ENCODE assay signal across 2 cellular contexts in the genomic region with DNA sequence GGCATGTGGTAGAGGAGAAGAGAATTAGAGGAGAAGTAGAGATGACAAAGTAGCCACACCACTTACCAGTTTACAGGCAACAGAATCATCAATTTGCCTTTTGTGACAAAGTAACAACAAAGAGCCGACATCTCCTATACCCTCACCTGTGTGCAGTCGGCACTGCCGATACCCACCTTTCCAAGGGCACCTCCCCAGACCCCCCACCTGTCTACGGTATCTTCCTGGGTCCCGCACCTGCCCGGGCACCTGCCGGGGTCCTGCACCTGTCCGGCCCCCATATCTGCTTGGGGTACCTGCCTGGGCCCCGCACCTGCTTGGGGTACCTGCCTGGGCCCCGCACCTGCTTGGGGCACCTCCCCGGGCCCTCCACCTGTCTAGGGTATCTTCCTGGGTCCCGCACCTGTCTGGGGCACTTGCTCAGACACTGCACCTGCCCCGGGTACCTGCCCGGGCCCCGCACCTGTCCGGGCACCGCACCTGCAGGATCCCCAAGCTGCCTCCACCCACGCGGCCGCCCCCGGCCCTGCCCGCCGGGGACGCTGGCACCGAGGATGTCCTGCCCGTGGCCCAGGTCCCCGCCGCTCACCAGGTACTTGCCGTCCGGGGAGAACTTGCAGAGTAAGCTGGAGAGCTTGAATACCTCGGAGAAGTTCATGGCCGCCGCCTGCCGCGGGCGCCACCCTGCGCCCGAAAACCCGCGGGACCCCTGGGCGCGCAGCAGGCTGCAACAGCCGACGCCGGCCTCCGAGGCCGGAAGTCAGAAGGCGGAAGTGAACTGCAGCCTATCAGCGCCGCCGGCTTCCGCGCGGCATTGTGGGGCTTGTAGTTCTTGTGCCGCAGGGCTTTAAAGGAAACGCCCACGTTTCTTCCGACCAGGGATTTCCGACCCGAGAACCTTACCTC.
TF ChIP-seq lines count a peak whose summit lies in the region.

A gene with protein sequence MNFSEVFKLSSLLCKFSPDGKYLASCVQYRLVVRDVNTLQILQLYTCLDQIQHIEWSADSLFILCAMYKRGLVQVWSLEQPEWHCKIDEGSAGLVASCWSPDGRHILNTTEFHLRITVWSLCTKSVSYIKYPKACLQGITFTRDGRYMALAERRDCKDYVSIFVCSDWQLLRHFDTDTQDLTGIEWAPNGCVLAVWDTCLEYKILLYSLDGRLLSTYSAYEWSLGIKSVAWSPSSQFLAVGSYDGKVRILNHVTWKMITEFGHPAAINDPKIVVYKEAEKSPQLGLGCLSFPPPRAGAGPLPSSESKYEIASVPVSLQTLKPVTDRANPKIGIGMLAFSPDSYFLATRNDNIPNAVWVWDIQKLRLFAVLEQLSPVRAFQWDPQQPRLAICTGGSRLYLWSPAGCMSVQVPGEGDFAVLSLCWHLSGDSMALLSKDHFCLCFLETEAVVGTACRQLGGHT (minus strand): TSS at position 762 of the 906 bp plus-strand sequence. CDS start 104 bp downstream, at position 658.

TF ChIP-seq in HCT116, 20 proteins besides CTCF, POLR2A, EP300 and RAD21 (continued from another document):
- TF ChIP-seq, protein P1, sequence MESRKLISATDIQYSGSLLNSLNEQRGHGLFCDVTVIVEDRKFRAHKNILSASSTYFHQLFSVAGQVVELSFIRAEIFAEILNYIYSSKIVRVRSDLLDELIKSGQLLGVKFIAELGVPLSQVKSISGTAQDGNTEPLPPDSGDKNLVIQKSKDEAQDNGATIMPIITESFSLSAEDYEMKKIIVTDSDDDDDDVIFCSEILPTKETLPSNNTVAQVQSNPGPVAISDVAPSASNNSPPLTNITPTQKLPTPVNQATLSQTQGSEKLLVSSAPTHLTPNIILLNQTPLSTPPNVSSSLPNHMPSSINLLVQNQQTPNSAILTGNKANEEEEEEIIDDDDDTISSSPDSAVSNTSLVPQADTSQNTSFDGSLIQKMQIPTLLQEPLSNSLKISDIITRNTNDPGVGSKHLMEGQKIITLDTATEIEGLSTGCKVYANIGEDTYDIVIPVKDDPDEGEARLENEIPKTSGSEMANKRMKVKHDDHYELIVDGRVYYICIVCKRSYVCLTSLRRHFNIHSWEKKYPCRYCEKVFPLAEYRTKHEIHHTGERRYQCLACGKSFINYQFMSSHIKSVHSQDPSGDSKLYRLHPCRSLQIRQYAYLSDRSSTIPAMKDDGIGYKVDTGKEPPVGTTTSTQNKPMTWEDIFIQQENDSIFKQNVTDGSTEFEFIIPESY (IDR thresholded peaks at IDR 0.05; ENCODE audit: extremely low read depth, insufficient replicate concordance, low read length): peak; percentile 59
- TF ChIP-seq SP1 (IDR thresholded peaks at IDR 0.05; ENCODE audit: low read depth) (peak; percentile 74), TCF7L2 (IDR thresholded peaks at IDR 0.05; ENCODE audit: borderline replicate concordance, extremely low read depth, insufficient read depth, insufficient read length) (peak; percentile 52), REST (IDR thresholded peaks at IDR 0.05; ENCODE audit: low read depth) (no peak), SIN3A (IDR thresholded peaks at IDR 0.05; ENCODE audit: low read depth) (peak; percentile 47; the same call in 1 of the 2 replicates), ZFX (IDR thresholded peaks at IDR 0.05) (peak; percentile 54; the same call in 1 of the 2 replicates)
- TF ChIP-seq, protein P2, sequence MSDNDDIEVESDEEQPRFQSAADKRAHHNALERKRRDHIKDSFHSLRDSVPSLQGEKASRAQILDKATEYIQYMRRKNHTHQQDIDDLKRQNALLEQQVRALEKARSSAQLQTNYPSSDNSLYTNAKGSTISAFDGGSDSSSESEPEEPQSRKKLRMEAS (IDR thresholded peaks at IDR 0.05): peak; percentile 77
TF ChIP-seq in HCT116: peak in this region for 9.

TF ChIP-seq in SK-N-SH treated with all-trans-retinoic acid at 6 μM for 48 hours, 23 proteins besides CTCF, POLR2A, EP300 and RAD21:
- TF ChIP-seq, protein P3, sequence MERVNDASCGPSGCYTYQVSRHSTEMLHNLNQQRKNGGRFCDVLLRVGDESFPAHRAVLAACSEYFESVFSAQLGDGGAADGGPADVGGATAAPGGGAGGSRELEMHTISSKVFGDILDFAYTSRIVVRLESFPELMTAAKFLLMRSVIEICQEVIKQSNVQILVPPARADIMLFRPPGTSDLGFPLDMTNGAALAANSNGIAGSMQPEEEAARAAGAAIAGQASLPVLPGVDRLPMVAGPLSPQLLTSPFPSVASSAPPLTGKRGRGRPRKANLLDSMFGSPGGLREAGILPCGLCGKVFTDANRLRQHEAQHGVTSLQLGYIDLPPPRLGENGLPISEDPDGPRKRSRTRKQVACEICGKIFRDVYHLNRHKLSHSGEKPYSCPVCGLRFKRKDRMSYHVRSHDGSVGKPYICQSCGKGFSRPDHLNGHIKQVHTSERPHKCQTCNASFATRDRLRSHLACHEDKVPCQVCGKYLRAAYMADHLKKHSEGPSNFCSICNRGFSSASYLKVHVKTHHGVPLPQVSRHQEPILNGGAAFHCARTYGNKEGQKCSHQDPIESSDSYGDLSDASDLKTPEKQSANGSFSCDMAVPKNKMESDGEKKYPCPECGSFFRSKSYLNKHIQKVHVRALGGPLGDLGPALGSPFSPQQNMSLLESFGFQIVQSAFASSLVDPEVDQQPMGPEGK (CRISPR knock-in tag; IDR thresholded peaks at IDR 0.05; ENCODE audit: borderline replicate concordance): no peak
- TF ChIP-seq OSR1 (CRISPR knock-in tag; IDR thresholded peaks at IDR 0.05) (no peak), TOX (CRISPR knock-in tag; IDR thresholded peaks at IDR 0.05; ENCODE audit: borderline replicate concordance) (no peak), SNAI2 (CRISPR knock-in tag; IDR thresholded peaks at IDR 0.05) (no peak), ZC3H10 (CRISPR knock-in tag; IDR thresholded peaks at IDR 0.05) (no peak), BACH2 (CRISPR knock-in tag; IDR thresholded peaks at IDR 0.05; ENCODE audit: borderline replicate concordance) (no peak), ZNF565 (CRISPR knock-in tag; conservative IDR thresholded peaks at IDR 0.05; ENCODE audit: low read depth) (no peak), PPARA (CRISPR knock-in tag; IDR thresholded peaks at IDR 0.05; ENCODE audit: borderline replicate concordance) (no peak), ESRRG (CRISPR knock-in tag; IDR thresholded peaks at IDR 0.05) (no peak), ZFP30 (CRISPR knock-in tag; IDR thresholded peaks at IDR 0.05) (no peak), ZNF70 (CRISPR knock-in tag; IDR thresholded peaks at IDR 0.05) (no peak), CSDC2 (CRISPR knock-in tag; IDR thresholded peaks at IDR 0.05) (no peak), RARB (CRISPR knock-in tag; IDR thresholded peaks at IDR 0.05) (no peak), GLIS3 (CRISPR knock-in tag; IDR thresholded peaks at IDR 0.05) (no peak)
- TF ChIP-seq, protein P4, sequence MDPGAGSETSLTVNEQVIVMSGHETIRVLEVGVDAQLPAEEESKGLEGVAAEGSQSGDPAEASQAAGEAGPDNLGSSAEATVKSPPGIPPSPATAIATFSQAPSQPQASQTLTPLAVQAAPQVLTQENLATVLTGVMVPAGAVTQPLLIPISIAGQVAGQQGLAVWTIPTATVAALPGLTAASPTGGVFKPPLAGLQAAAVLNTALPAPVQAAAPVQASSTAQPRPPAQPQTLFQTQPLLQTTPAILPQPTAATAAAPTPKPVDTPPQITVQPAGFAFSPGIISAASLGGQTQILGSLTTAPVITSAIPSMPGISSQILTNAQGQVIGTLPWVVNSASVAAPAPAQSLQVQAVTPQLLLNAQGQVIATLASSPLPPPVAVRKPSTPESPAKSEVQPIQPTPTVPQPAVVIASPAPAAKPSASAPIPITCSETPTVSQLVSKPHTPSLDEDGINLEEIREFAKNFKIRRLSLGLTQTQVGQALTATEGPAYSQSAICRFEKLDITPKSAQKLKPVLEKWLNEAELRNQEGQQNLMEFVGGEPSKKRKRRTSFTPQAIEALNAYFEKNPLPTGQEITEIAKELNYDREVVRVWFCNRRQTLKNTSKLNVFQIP (CRISPR knock-in tag; IDR thresholded peaks at IDR 0.05; ENCODE audit: borderline replicate concordance, low read depth): no peak
- TF ChIP-seq, protein P5, sequence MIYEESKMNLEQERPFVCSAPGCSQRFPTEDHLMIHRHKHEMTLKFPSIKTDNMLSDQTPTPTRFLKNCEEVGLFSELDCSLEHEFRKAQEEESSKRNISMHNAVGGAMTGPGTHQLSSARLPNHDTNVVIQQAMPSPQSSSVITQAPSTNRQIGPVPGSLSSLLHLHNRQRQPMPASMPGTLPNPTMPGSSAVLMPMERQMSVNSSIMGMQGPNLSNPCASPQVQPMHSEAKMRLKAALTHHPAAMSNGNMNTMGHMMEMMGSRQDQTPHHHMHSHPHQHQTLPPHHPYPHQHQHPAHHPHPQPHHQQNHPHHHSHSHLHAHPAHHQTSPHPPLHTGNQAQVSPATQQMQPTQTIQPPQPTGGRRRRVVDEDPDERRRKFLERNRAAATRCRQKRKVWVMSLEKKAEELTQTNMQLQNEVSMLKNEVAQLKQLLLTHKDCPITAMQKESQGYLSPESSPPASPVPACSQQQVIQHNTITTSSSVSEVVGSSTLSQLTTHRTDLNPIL (CRISPR knock-in tag; IDR thresholded peaks at IDR 0.05; ENCODE audit: low read depth): no peak
- TF ChIP-seq, protein P6, sequence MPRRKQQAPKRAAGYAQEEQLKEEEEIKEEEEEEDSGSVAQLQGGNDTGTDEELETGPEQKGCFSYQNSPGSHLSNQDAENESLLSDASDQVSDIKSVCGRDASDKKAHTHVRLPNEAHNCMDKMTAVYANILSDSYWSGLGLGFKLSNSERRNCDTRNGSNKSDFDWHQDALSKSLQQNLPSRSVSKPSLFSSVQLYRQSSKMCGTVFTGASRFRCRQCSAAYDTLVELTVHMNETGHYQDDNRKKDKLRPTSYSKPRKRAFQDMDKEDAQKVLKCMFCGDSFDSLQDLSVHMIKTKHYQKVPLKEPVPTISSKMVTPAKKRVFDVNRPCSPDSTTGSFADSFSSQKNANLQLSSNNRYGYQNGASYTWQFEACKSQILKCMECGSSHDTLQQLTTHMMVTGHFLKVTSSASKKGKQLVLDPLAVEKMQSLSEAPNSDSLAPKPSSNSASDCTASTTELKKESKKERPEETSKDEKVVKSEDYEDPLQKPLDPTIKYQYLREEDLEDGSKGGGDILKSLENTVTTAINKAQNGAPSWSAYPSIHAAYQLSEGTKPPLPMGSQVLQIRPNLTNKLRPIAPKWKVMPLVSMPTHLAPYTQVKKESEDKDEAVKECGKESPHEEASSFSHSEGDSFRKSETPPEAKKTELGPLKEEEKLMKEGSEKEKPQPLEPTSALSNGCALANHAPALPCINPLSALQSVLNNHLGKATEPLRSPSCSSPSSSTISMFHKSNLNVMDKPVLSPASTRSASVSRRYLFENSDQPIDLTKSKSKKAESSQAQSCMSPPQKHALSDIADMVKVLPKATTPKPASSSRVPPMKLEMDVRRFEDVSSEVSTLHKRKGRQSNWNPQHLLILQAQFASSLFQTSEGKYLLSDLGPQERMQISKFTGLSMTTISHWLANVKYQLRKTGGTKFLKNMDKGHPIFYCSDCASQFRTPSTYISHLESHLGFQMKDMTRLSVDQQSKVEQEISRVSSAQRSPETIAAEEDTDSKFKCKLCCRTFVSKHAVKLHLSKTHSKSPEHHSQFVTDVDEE (CRISPR knock-in tag; IDR thresholded peaks at IDR 0.05): no peak
